8 cellular contexts compared by ENCODE assay signal in the genomic region with DNA sequence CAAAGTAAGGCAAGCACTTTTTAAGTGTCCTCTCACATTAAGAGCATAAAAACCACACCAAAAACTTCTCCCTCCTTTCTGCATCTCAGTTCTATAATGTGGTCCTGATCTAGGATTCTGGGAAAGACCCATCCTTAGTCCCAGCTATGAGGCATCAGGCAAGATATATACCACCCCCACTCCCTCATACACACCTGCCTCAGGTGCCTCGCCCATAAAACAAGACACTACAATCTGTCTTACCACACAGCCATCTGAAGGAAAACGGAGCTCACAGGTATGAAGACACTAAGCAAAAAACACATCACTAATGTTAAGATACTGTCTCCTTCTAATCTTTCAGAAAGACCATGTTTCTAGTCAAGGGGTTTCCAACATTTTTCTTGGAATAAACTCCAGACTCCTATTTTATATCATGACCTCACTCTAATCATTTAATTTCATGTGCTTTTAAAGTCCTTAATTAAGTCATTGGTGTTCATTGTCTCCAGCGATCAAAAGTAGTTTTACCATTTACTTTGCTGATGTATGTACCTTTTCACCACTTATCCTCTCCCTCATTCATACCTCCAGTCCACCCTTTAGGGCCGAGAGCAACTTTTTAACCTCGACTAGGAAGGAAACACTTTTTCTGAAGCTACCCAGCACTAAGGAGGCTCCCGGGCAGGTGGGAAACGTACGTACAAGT. TPM values are rescaled to one million over a fixed set of nuclear protein-coding genes. Genes with fewer than 3 reads are reported as not detected.
A peak's percentile ranks its signal among the peaks of the same experiment; 100 is the strongest.
DNase-seq lines count a peak whose midpoint lies in the region; ATAC-seq and TF ChIP-seq lines count a peak whose summit lies in the region.

No MANE protein-coding gene starts in this region.

- H3K4me3 Mint-ChIP-seq in IgD-negative memory B cell = peak overlapping the region; percentile 88 to 92 (median 90)

- no peak for TF ChIP-seq POLR2A in breast epithelium (IDR thresholded peaks at IDR 0.05)

- H3K9me3 ChIP-seq in A673 (ENCODE audit: low read depth, low read length, poor library complexity, severe bottlenecking) = no peaks in the 10 kb centered on the region
- H3K9me3 ChIP-seq in breast epithelium = no peaks in the 10 kb centered on the region
- H3K9me3 ChIP-seq in mucosa of rectum (ENCODE audit: control insufficient read depth in 2 of 2, low read length in 2 of 2) = no peaks in the 10 kb centered on the region

- no peaks in the 10 kb centered on the region for H3K9me3 Mint-ChIP-seq in IgD-negative memory B cell

- H3K9ac ChIP-seq in mucosa of rectum (ENCODE audit: low read depth in 1 of 2, low read length in 2 of 2) = peak overlapping the region; percentile 76 to 95

- DNase-seq in A673 (ENCODE audit: low spot score) (no peak), breast epithelium (ENCODE audit: low spot score in 2 of 2) (no peak), NCI-H1048 (lab: John Stamatoyannopoulos, UW) (no peak), nucleus accumbens (lab: John Stamatoyannopoulos, UW) (no peak), H4 (ENCODE audit: low spot score) (no peak)

- peak overlapping the region; percentile 61 to 98 (median 89) for H3K27ac Mint-ChIP-seq in IgD-negative memory B cell

- H3K4me1 Mint-ChIP-seq in IgD-negative memory B cell = peaks cover 38 to 51% (median 41%) of the 10 kb centered on the region in 3 donors

- CTCF ChIA-PET in A673 (lab: Charles Lee) = interaction anchor here (1.4 kb wide), 1 partner anchor 22 kb away, joined by 3 read pairs; no protein-coding TSS in a partner anchor

- intact Hi-C loops in A673 (cut with micrococcal nuclease; ENCODE audit: unreplicated experiment) = loop anchor here (10.0 kb wide), 1 partner anchor 59 kb away; no protein-coding TSS in a partner anchor
- intact Hi-C loops in breast epithelium (cut with DNase I; ENCODE audit: low total_unique reads) = no loop called here

- ATAC-seq in GM18858 (IDR thresholded peaks at IDR 0.05; ENCODE audit: unreplicated experiment) = no peak

- no peaks in the 10 kb centered on the region for H3K27me3 ChIP-seq in A673 (replicated peaks; ENCODE audit: insufficient read depth, low read depth, low read length, poor library complexity)
- H3K27me3 ChIP-seq in breast epithelium = no peaks in the 10 kb centered on the region
- no peaks in the 10 kb centered on the region for H3K27me3 ChIP-seq in mucosa of rectum (ENCODE audit: control insufficient read depth in 2 of 2, insufficient read depth in 2 of 2, low read length in 2 of 2)

- TF ChIP-seq CTCF in A673 (conservative IDR thresholded peaks at IDR 0.05; ENCODE audit: low read depth, low read length) (no peak), breast epithelium (IDR thresholded peaks at IDR 0.05) (no peak)

- no peak overlapping the region for H3K27ac ChIP-seq in A673 (ENCODE audit: low read depth, low read length, poor library complexity, severe bottlenecking)
- peak overlapping the region; percentile 97 for H3K27ac ChIP-seq in breast epithelium
- H3K27ac ChIP-seq in mucosa of rectum (ENCODE audit: low read depth in 2 of 2, low read length in 2 of 2) = peak overlapping the region; percentile 99

- H3K4me1 ChIP-seq in A673 (ENCODE audit: insufficient read depth, low read length, poor library complexity, severe bottlenecking) (peaks cover 12% of the 10 kb centered on the region), breast epithelium (peaks cover 20 to 55% of the 10 kb centered on the region in 2 donors), mucosa of rectum (ENCODE audit: control insufficient read depth in 2 of 2, insufficient read depth in 2 of 2, low read length in 2 of 2) (peaks cover 79 to 86% of the 10 kb centered on the region in 2 donors)

- POLR2A ChIA-PET in A673 (lab: Charles Lee; ENCODE audit: low non-redundant PET) = interaction anchor here (0.6 kb wide), 1 partner anchor 38 kb away, joined by 5 read pairs; no protein-coding TSS in a partner anchor

- H3K27me3 Mint-ChIP-seq in IgD-negative memory B cell = no peaks in the 10 kb centered on the region

- H3K36me3 ChIP-seq in A673 (ENCODE audit: insufficient read depth, low read length, poor library complexity, severe bottlenecking) (no peaks in the 10 kb centered on the region), breast epithelium (no peaks in the 10 kb centered on the region), mucosa of rectum (ENCODE audit: control insufficient read depth in 2 of 2, insufficient read depth in 2 of 2, low read length in 2 of 2) (no peaks in the 10 kb centered on the region)

- peaks cover 4% of the 10 kb centered on the region for H3K36me3 Mint-ChIP-seq in IgD-negative memory B cell

- H3K4me3 ChIP-seq in A673 (ENCODE audit: low read depth, low read length, poor library complexity, severe bottlenecking) = peak overlapping the region; percentile 67
- peak overlapping the region; percentile 68 to 87 (median 82) for H3K4me3 ChIP-seq in breast epithelium
- H3K4me3 ChIP-seq in mucosa of rectum (ENCODE audit: low read length in 2 of 2) = peak overlapping the region; percentile 83 to 86

- TSS peak; percentile 54 for BruUV-seq in A673 (replicated peaks; lab: Mats Ljungman, UMichigan)

RNA-seq across cellular contexts. Expression of a gene that starts 1.1 kb away (rescaled TPM):
- total RNA-seq in A673 (2021) = 3.0 and 5.5 TPM in 2 replicates
- 31.5 TPM for polyA plus RNA-seq in IgD-negative memory B cell
- 10 to 100 TPM in 1 of 3 donors, 1 to 10 TPM in 2; 4.3 to 12.3 (median 6.9) TPM for total RNA-seq in breast epithelium
- 4.3 and 4.6 TPM in 2 replicates for total RNA-seq in H4 (2014; rRNA removed; shearing (Covaris generic))

RNA-seq across cellular contexts. Expression of a gene that starts 53.8 kb away (rescaled TPM):
- total RNA-seq in A673 (2021) (0.22 TPM in 1 of 2 replicates, not detected in the other), breast epithelium (under 1 TPM in 1 of 3 donors, not detected in 2; 0.44 TPM)
- polyA plus RNA-seq in IgD-negative memory B cell = 0.34 TPM
- total RNA-seq in H4 (2014; rRNA removed; shearing (Covaris generic)) = 0.21 TPM in 1 of 2 replicates, not detected in the other
